8 cellular contexts compared by ENCODE assay signal in genomic region chr1:112395261-112395831, GRCh38. TPM values are rescaled to one million over a fixed set of nuclear protein-coding genes. Genes with fewer than 3 reads are reported as not detected.
A peak's percentile ranks its signal among the peaks of the same experiment; 100 is the strongest.
DNase-seq lines count a peak whose midpoint lies in the region; ATAC-seq and TF ChIP-seq lines count a peak whose summit lies in the region.

No MANE protein-coding gene starts in this region.

- no peaks in the 10 kb centered on the region for H3K36me3 ChIP-seq in heart right ventricle
- H3K36me3 ChIP-seq in aorta (ENCODE audit: control insufficient read depth in 1 of 2, insufficient read depth in 2 of 2, low read length in 1 of 2) = no peaks in the 10 kb centered on the region

- no peaks in the 10 kb centered on the region for H3K9me3 ChIP-seq in heart right ventricle
- H3K9me3 ChIP-seq in aorta (ENCODE audit: control insufficient read depth, low read length) = no peaks in the 10 kb centered on the region

- TF ChIP-seq CTCF in heart right ventricle (IDR thresholded peaks at IDR 0.05) = no peak
- no peak for TF ChIP-seq CTCF in brain (conservative IDR thresholded peaks at IDR 0.05)

- H3K4me3 ChIP-seq in heart right ventricle (peak overlapping the region; percentile 88 to 100 (median 94)), aorta (ENCODE audit: low read length in 2 of 2) (peak overlapping the region; percentile 63 to 93)

- peak overlapping the region; percentile 88 to 97 (median 94) for H3K27ac ChIP-seq in heart right ventricle
- peak overlapping the region; percentile 8 to 91 for H3K27ac ChIP-seq in aorta (ENCODE audit: low read depth in 1 of 2, low read length in 2 of 2)

- H3K27ac Mint-ChIP-seq in brain (peak overlapping the region; percentile 96 to 99 (median 98)), memory B cell (peak overlapping the region; percentile 77)

- intact Hi-C loops in heart right ventricle (cut with DNase I) (loop anchor here in 3 of 10 donors (5.0 to 10.0 kb wide), 5 partner anchors 37 to 409 kb away; partner anchors contain the start of genes CAPZA1 (in 1 of the 3), RHOC (in 1 of the 3) and ST7L (in 1 of the 3)), Right ventricle myocardium superior (cut with DNase I) (loop anchor here (10.0 kb wide), 1 partner anchor 229 kb away; no protein-coding TSS in a partner anchor), aorta (cut with DNase I) (no loop called here)

- H3K27me3 ChIP-seq in heart right ventricle (no peaks in the 10 kb centered on the region), aorta (ENCODE audit: control insufficient read depth in 1 of 2, insufficient read depth in 2 of 2, low read length in 1 of 2) (no peaks in the 10 kb centered on the region)

- WGBS in heart right ventricle, 2 donors = 15 to 17% methylated on average over 6 of the region's 6 CpGs
- WGBS in aorta, 2 donors = 7 to 8% methylated on average over 6 of the region's 6 CpGs

- H3K27me3 Mint-ChIP-seq in brain (peaks cover 18% of the 10 kb centered on the region), memory B cell (no peaks in the 10 kb centered on the region)

- H3K4me1 Mint-ChIP-seq in brain = peaks cover 78% of the 10 kb centered on the region
- peaks cover 27% of the 10 kb centered on the region for H3K4me1 Mint-ChIP-seq in memory B cell

- H3K9me3 Mint-ChIP-seq in brain (no peaks in the 10 kb centered on the region), memory B cell (no peaks in the 10 kb centered on the region)

- peaks cover 11% of the 10 kb centered on the region for H3K36me3 Mint-ChIP-seq in brain
- H3K36me3 Mint-ChIP-seq in memory B cell = no peaks in the 10 kb centered on the region

- ATAC-seq in heart right ventricle (no peak), Right ventricle myocardium superior (ENCODE audit: poor library complexity) (no peak), memory B cell (ENCODE audit: low read depth) (no peak), aorta (ENCODE audit: low FRiP score) (no peak), HG02588 (IDR thresholded peaks at IDR 0.05; ENCODE audit: unreplicated experiment) (no peak), HG02938 (IDR thresholded peaks at IDR 0.05; ENCODE audit: unreplicated experiment) (no peak), HG02973 (IDR thresholded peaks at IDR 0.05; ENCODE audit: unreplicated experiment) (no peak)

- peak overlapping the region; percentile 97 to 100 (median 100) for H3K4me3 Mint-ChIP-seq in brain
- H3K4me3 Mint-ChIP-seq in memory B cell = peak overlapping the region; percentile 94

- DNase-seq in heart right ventricle (no peak), Right ventricle myocardium superior (no peak), memory B cell (ENCODE audit: low spot score in 2 of 2) (no peak), aorta (no peak)

- H3K4me1 ChIP-seq in heart right ventricle (peaks cover 0 to 86% (median 70%) of the 10 kb centered on the region in 9 donors), aorta (ENCODE audit: control insufficient read depth in 1 of 2, insufficient read depth in 2 of 2, low read length in 2 of 2) (peaks cover 4 to 7% of the 10 kb centered on the region in 2 donors)

RNA-seq across cellular contexts. Expression of gene CTTNBP2NL, which starts 0.7 kb away (rescaled TPM):
- total RNA-seq in heart right ventricle (10 to 100 TPM; 12.1 to 20.6 (median 17.5) TPM), Right ventricle myocardium superior (12.6 TPM), aorta (10 to 100 TPM; 59.2 to 65.8 TPM)
- polyA plus RNA-seq in heart right ventricle (1 to 10 TPM; 3.9 to 6.7 TPM), brain (ENCODE audit: insufficient read depth, low read depth, low replicate concordance) (17.0 TPM), aorta (1 to 10 TPM; 7.9 to 9.5 TPM)
